22 cellular contexts compared by ENCODE assay signal in the genomic region with DNA sequence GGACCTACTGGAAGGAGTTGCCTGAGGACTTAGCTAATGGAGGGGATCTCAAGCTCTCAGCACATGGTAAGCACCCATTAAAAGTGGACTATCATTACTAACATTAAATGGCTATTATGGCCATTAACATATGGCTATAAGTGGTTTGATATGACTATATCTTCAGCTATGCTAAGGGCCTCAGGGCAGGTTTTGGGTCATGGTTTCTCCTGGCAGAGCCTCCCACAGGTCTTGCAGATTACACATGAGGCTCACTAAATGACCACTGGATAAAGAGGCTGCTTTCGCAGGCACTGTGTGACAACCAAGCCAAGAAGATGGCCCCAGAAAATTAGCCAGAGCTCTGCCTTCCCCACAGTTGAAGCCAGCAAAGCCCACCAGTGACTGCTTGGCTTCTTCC. TPM values are rescaled to one million over a fixed set of nuclear protein-coding genes. Genes with fewer than 3 reads are reported as not detected.
A peak's percentile ranks its signal among the peaks of the same experiment; 100 is the strongest.
DNase-seq lines count a peak whose midpoint lies in the region; ATAC-seq and TF ChIP-seq lines count a peak whose summit lies in the region.
"Had no signal": no experiment of that assay in that cellular context is flagged by ENCODE, and none has a peak within 500 bp of the region (broad histone marks: within the 10 kb centered on the region; RNA-seq: fewer than 3 reads in every experiment).

No MANE protein-coding gene starts in this region.

- DNase-seq in ELR (ENCODE audit: low read depth) (peak; percentile 62), NB4 (ENCODE audit: low read depth) (peak; percentile 22), endothelial cell (ENCODE audit: low spot score) (no peak), HT-29 (ENCODE audit: low spot score) (no peak)
- no peak for DNase-seq in activated CD8-positive, alpha-beta memory T cell treated with anti-CD3 and anti-CD28 coated beads, Interleukin-2, amount 10 ng/mL, durations not matched to agents 7 days and 5 days
- DNase-seq in CD8-positive, alpha-beta T cell, result no peak
- DNase-seq in stimulated activated naive CD8-positive, alpha-beta T cell treated with anti-CD3 and anti-CD28 coated beads, Interleukin-15, Interleukin-2, amounts not matched to agents 100 U/mL and 50 U/mL, for 24 hours, result no peak
- DNase-seq: CD8-positive, alpha-beta memory T cell; DMS 273 treated with DMSO at 0.1 percent for 48 hours; DMS79; GM23248; H9; MV-4-11; NCI-H1105 treated with DMSO at 0.1 percent for 48 hours; NCI-H2029; NCI-H446 treated with DMSO at 0.1 percent for 48 hours; NCI-H526; NCI-H82; SHP77 treated with DMSO at 0.1 percent for 48 hours had no signal

- ATAC-seq in activated CD8-positive, alpha-beta memory T cell treated with anti-CD3 and anti-CD28 coated beads, Interleukin-2, amount 10 ng/mL, durations not matched to agents 7 days and 5 days, result no peak
- ATAC-seq in CD8-positive, alpha-beta T cell, result no peak
- ATAC-seq in stimulated activated naive CD8-positive, alpha-beta T cell treated with anti-CD3 and anti-CD28 coated beads, Interleukin-15, Interleukin-2, amounts not matched to agents 100 U/mL and 50 U/mL, for 24 hours, result no peak

- H3K27ac Mint-ChIP-seq in endothelial cell (ENCODE audit: unreplicated experiment), result peak overlapping the region; percentile 18
- no peak overlapping the region for H3K27ac Mint-ChIP-seq in activated CD8-positive, alpha-beta memory T cell treated with anti-CD3 and anti-CD28 coated beads, Interleukin-2, amount 10 ng/mL, durations not matched to agents 7 days and 5 days
- H3K27ac Mint-ChIP-seq in CD8-positive, alpha-beta T cell, result no peak overlapping the region
- H3K27ac Mint-ChIP-seq: CD8-positive, alpha-beta memory T cell had no signal

- no peak for TF ChIP-seq POLR2A in NB4 (IDR thresholded peaks at IDR 0.05; ENCODE audit: extremely low read depth, insufficient read length)

- H3K27me3 ChIP-seq in neutrophil, result no peaks in the 10 kb centered on the region
- no peaks in the 10 kb centered on the region for H3K27me3 ChIP-seq in CD8-positive, alpha-beta T cell (ENCODE audit: insufficient read depth, low read length)

- intact Hi-C loops in CD8-positive, alpha-beta T cell (cut with DNase I, micrococcal nuclease), result no loop called here

- no peak overlapping the region for H3K4me3 Mint-ChIP-seq in endothelial cell (ENCODE audit: unreplicated experiment)
- H3K4me3 Mint-ChIP-seq in activated CD8-positive, alpha-beta memory T cell treated with anti-CD3 and anti-CD28 coated beads, Interleukin-2, amount 10 ng/mL, durations not matched to agents 7 days and 5 days, result no peak overlapping the region
- no peak overlapping the region for H3K4me3 Mint-ChIP-seq in CD8-positive, alpha-beta T cell
- H3K4me3 Mint-ChIP-seq: CD8-positive, alpha-beta memory T cell; H9 had no signal

- CTCF ChIA-PET in activated CD8-positive, alpha-beta memory T cell treated with anti-CD3 and anti-CD28 coated beads, Interleukin-2, amount 10 ng/mL, durations not matched to agents 7 days and 5 days (lab: Charles Lee), result interaction anchor here (0.6 kb wide), 1 partner anchor 31 kb away, joined by 4 read pairs; no protein-coding TSS in a partner anchor
- CTCF ChIA-PET in CD8-positive, alpha-beta T cell (lab: Charles Lee), result interaction anchor here (0.6 kb wide), 1 partner anchor 1478 kb away, joined by 4 read pairs; no protein-coding TSS in a partner anchor

- no peak overlapping the region for H3K4me3 ChIP-seq in NB4 (ENCODE audit: low read depth, low read length)
- peak overlapping the region in 1 of 2 experiments; percentile 28 for H3K4me3 ChIP-seq in neutrophil (ENCODE audit: low read depth in 1 of 2, low read length in 1 of 2)
- H3K4me3 ChIP-seq in CD8-positive, alpha-beta T cell (ENCODE audit: low read depth, low read length), result no peak overlapping the region
- H3K4me3 ChIP-seq: GM23248 had no signal

- peaks cover 73 to 95% of the 10 kb centered on the region in 2 experiments for H3K4me1 ChIP-seq in neutrophil (ENCODE audit: control insufficient read depth in 1 of 2, insufficient read depth in 1 of 2, low read depth in 1 of 2, low read length in 1 of 2)
- no peaks in the 10 kb centered on the region for H3K4me1 ChIP-seq in CD8-positive, alpha-beta T cell (ENCODE audit: insufficient read depth, low read length)

- TF ChIP-seq CTCF in NB4 (IDR thresholded peaks at IDR 0.05; ENCODE audit: low read depth, low read length) (no peak), endothelial cell (IDR thresholded peaks at IDR 0.05; ENCODE audit: unreplicated experiment) (no peak), neutrophil (IDR thresholded peaks at IDR 0.05) (no peak)
- TF ChIP-seq CTCF in CD8-positive, alpha-beta T cell (IDR thresholded peaks at IDR 0.05), result no peak

- POLR2A ChIA-PET in CD8-positive, alpha-beta T cell (lab: Charles Lee), result no interaction called here

- peaks cover 12% of the 10 kb centered on the region for H3K27me3 Mint-ChIP-seq in endothelial cell (ENCODE audit: unreplicated experiment)
- peaks cover 7% of the 10 kb centered on the region for H3K27me3 Mint-ChIP-seq in activated CD8-positive, alpha-beta memory T cell treated with anti-CD3 and anti-CD28 coated beads, Interleukin-2, amount 10 ng/mL, durations not matched to agents 7 days and 5 days
- H3K27me3 Mint-ChIP-seq in CD8-positive, alpha-beta T cell (ENCODE audit: low read depth), result no peaks in the 10 kb centered on the region

- H3K36me3 ChIP-seq in neutrophil, result no peaks in the 10 kb centered on the region
- no peaks in the 10 kb centered on the region for H3K36me3 ChIP-seq in CD8-positive, alpha-beta T cell (ENCODE audit: insufficient read depth, low read length)

- H3K9me3 Mint-ChIP-seq in endothelial cell (ENCODE audit: unreplicated experiment), result no peaks in the 10 kb centered on the region
- no peaks in the 10 kb centered on the region for H3K9me3 Mint-ChIP-seq in activated CD8-positive, alpha-beta memory T cell treated with anti-CD3 and anti-CD28 coated beads, Interleukin-2, amount 10 ng/mL, durations not matched to agents 7 days and 5 days (ENCODE audit: low read depth)
- no peaks in the 10 kb centered on the region for H3K9me3 Mint-ChIP-seq in CD8-positive, alpha-beta T cell
- H3K9me3 Mint-ChIP-seq: CD8-positive, alpha-beta memory T cell; H9 had no signal

- H3K4me1 Mint-ChIP-seq in endothelial cell (ENCODE audit: unreplicated experiment), result peaks cover 40% of the 10 kb centered on the region
- H3K4me1 Mint-ChIP-seq in activated CD8-positive, alpha-beta memory T cell treated with anti-CD3 and anti-CD28 coated beads, Interleukin-2, amount 10 ng/mL, durations not matched to agents 7 days and 5 days, result no peaks in the 10 kb centered on the region
- no peaks in the 10 kb centered on the region for H3K4me1 Mint-ChIP-seq in CD8-positive, alpha-beta T cell (ENCODE audit: low read depth)

- no peaks in the 10 kb centered on the region for H3K9me3 ChIP-seq in neutrophil
- H3K9me3 ChIP-seq in CD8-positive, alpha-beta T cell (ENCODE audit: low read length), result no peaks in the 10 kb centered on the region

- H3K27ac ChIP-seq in neutrophil, result peak overlapping the region; percentile 97
- no peak overlapping the region for H3K27ac ChIP-seq in CD8-positive, alpha-beta T cell (ENCODE audit: low read depth, low read length)
- H3K27ac ChIP-seq: C4-2B, GM23248, RWPE1 had no signal

- peaks cover 32% of the 10 kb centered on the region for H3K36me3 Mint-ChIP-seq in endothelial cell (ENCODE audit: low read depth, unreplicated experiment)
- no peaks in the 10 kb centered on the region for H3K36me3 Mint-ChIP-seq in activated CD8-positive, alpha-beta memory T cell treated with anti-CD3 and anti-CD28 coated beads, Interleukin-2, amount 10 ng/mL, durations not matched to agents 7 days and 5 days
- H3K36me3 Mint-ChIP-seq in CD8-positive, alpha-beta T cell, result no peaks in the 10 kb centered on the region

RNA-seq across cellular contexts. Expression of a gene that starts 15.4 kb away (rescaled TPM):
- total RNA-seq in endothelial cell (ENCODE audit: unreplicated experiment), result 65.0 TPM
- 7.9 and 9.1 TPM in 2 replicates for total RNA-seq in HT-29 (2014; rRNA removed; shearing (Covaris generic))
- under 1 TPM in 1 of 2 experiments, not detected in 1; 0.23 TPM for total RNA-seq in activated CD8-positive, alpha-beta memory T cell treated with anti-CD3 and anti-CD28 coated beads, Interleukin-2, amount 10 ng/mL, durations not matched to agents 7 days and 5 days
- not detected for total RNA-seq in CD8-positive, alpha-beta T cell
- total RNA-seq: CD8-positive, alpha-beta memory T cell had no signal

Comparison
In these comparisons a context has a peak if more than half of its experiments do, and no peak if none do; other contexts are left out.
1. DNase-seq: peak in ELR (single experiment) and NB4 (single experiment); none in endothelial cell (single experiment), HT-29 (single experiment), activated CD8-positive, alpha-beta memory T cell treated with anti-CD3 and anti-CD28 coated beads, Interleukin-2, amount 10 ng/mL, durations not matched to agents 7 days and 5 days (single experiment), CD8-positive, alpha-beta T cell (0 of 7) and stimulated activated naive CD8-positive, alpha-beta T cell treated with anti-CD3 and anti-CD28 coated beads, Interleukin-15, Interleukin-2, amounts not matched to agents 100 U/mL and 50 U/mL, for 24 hours (single experiment).